Comparison of ENCODE assay signal across 18 cellular contexts in genomic region chr4:185145572-185145971, GRCh38. TPM values are rescaled to one million over a fixed set of nuclear protein-coding genes. Genes with fewer than 3 reads are reported as not detected.
DNase-seq lines count a peak whose midpoint lies in the region; ATAC-seq and TF ChIP-seq lines count a peak whose summit lies in the region.
"Had no signal": no experiment of that assay in that cellular context is flagged by ENCODE, and none has a peak within 500 bp of the region (broad histone marks: within the 10 kb centered on the region; RNA-seq: fewer than 3 reads in every experiment).

No MANE protein-coding gene starts in this region.

- no peak for TF ChIP-seq RAD21 in SK-N-SH (IDR thresholded peaks at IDR 0.05; ENCODE audit: low read length)

- TF ChIP-seq EP300 in SK-N-SH (IDR thresholded peaks at IDR 0.05; ENCODE audit: borderline replicate concordance in 1 of 2, low read depth in 1 of 2, low read length in 1 of 2) (no peak), transverse colon (IDR thresholded peaks at IDR 0.05; ENCODE audit: low read depth) (no peak)

- POLR2A ChIA-PET in SK-N-SH (lab: Yijun Ruan, JAX), result no interaction called here

- TF ChIP-seq CTCF in SK-N-SH (IDR thresholded peaks at IDR 0.05), result no peak
- TF ChIP-seq CTCF in heart left ventricle (IDR thresholded peaks at IDR 0.05), result no peak
- TF ChIP-seq CTCF in neural progenitor cell (IDR thresholded peaks at IDR 0.05), result no peak
- no peak for TF ChIP-seq CTCF in transverse colon (IDR thresholded peaks at IDR 0.05)

- H3K9ac ChIP-seq in SK-N-SH (no peak overlapping the region), neural progenitor cell (no peak overlapping the region)

- H3K79me2 ChIP-seq in SK-N-SH (ENCODE audit: insufficient read depth), result peaks cover 24% of the 10 kb centered on the region; the same call in 1 of the 2 replicates
- H3K79me2 ChIP-seq in neural progenitor cell (ENCODE audit: low read depth), result peaks cover 15% of the 10 kb centered on the region

- H3K9me3 Mint-ChIP-seq in neural progenitor cell, result no peaks in the 10 kb centered on the region
- H3K9me3 Mint-ChIP-seq: activated CD4-positive, alpha-beta T cell treated with anti-CD3 and anti-CD28 coated beads, Interleukin-2, amount 10 ng/mL, durations not matched to agents 7 days and 5 days; activated naive CD8-positive, alpha-beta T cell treated with anti-CD3 and anti-CD28 coated beads, Interleukin-2, amount 10 ng/mL, durations not matched to agents 7 days and 5 days; activated T-cell treated with anti-CD3 and anti-CD28 coated beads, Interleukin-2, amount 50 U/mL, for 24 hours; HFFc6; memory B cell had no signal

- H3K4me1 Mint-ChIP-seq in neural progenitor cell, result peaks cover 19% of the 10 kb centered on the region

- H3K27ac Mint-ChIP-seq in neural progenitor cell, result no peak overlapping the region
- H3K27ac Mint-ChIP-seq: activated CD4-positive, alpha-beta T cell treated with anti-CD3 and anti-CD28 coated beads, Interleukin-2, amount 10 ng/mL, durations not matched to agents 7 days and 5 days; activated naive CD8-positive, alpha-beta T cell treated with anti-CD3 and anti-CD28 coated beads, Interleukin-2, amount 10 ng/mL, durations not matched to agents 7 days and 5 days; activated T-cell treated with anti-CD3 and anti-CD28 coated beads, Interleukin-2, amount 50 U/mL, for 24 hours; HFFc6; memory B cell had no signal

- TF ChIP-seq POLR2A in heart left ventricle (IDR thresholded peaks at IDR 0.05), result peak in 1 of 2 donors; percentile 53
- no peak for TF ChIP-seq POLR2A in transverse colon (IDR thresholded peaks at IDR 0.05)

- peaks cover 4% of the 10 kb centered on the region for H3K27me3 Mint-ChIP-seq in neural progenitor cell (ENCODE audit: insufficient read depth, low read depth)
- H3K27me3 Mint-ChIP-seq: memory B cell had no signal

- H3K4me1 ChIP-seq in SK-N-SH (ENCODE audit: control insufficient read depth in 1 of 2, insufficient read depth in 2 of 2, low read depth in 1 of 2, low read length in 1 of 2), result peaks cover 0 to 29% of the 10 kb centered on the region in 2 experiments; a peak in 2 of 4 replicates
- peaks cover 0 to 53% (median 22%) of the 10 kb centered on the region in 12 donors for H3K4me1 ChIP-seq in heart left ventricle
- peaks cover 15% of the 10 kb centered on the region for H3K4me1 ChIP-seq in neural progenitor cell
- H3K4me1 ChIP-seq in transverse colon, result peaks cover 8 to 30% (median 19%) of the 10 kb centered on the region in 4 donors

- no peak for ATAC-seq in SK-N-SH treated with all-trans-retinoic acid at 6 μM for 48 hours
- peak; percentile 25 to 59 (median 30) for ATAC-seq in heart left ventricle
- ATAC-seq in HG02870 (IDR thresholded peaks at IDR 0.05; ENCODE audit: unreplicated experiment), result no peak
- ATAC-seq in GM21576 (IDR thresholded peaks at IDR 0.05; ENCODE audit: unreplicated experiment), result no peak

- H3K4me2 ChIP-seq in SK-N-SH (peak overlapping the region; percentile 7; the same call in 1 of the 2 replicates), neural progenitor cell (no peak overlapping the region)

- H3K27me3 ChIP-seq in SK-N-SH (ENCODE audit: insufficient read depth) (no peaks in the 10 kb centered on the region), heart left ventricle (peaks cover 0 to 15% (median 0%) of the 10 kb centered on the region in 9 donors), neural progenitor cell (peaks cover 7% of the 10 kb centered on the region), transverse colon (no peaks in the 10 kb centered on the region)

- no peak overlapping the region for H2AFZ ChIP-seq in SK-N-SH (ENCODE audit: low read depth)
- no peak overlapping the region for H2AFZ ChIP-seq in neural progenitor cell (replicated peaks)

- DNase-seq in SK-N-SH, result no peak
- DNase-seq in heart left ventricle, result peak; percentile 69 to 87 (median 81)
- no peak for DNase-seq in neural progenitor cell (ENCODE audit: low spot score)
- no peak for DNase-seq in transverse colon
- DNase-seq in DMS153 treated with DMSO at 0.1 percent for 48 hours (lab: John Stamatoyannopoulos, UW; ENCODE audit: unreplicated experiment), result no peak
- DNase-seq: activated CD4-positive, alpha-beta T cell treated with anti-CD3 and anti-CD28 coated beads, Interleukin-2, amount 10 ng/mL, durations not matched to agents 7 days and 5 days; activated naive CD8-positive, alpha-beta T cell treated with anti-CD3 and anti-CD28 coated beads, Interleukin-2, amount 10 ng/mL, durations not matched to agents 7 days and 5 days; activated T-cell treated with anti-CD3 and anti-CD28 coated beads, Interleukin-2, amount 50 U/mL, for 24 hours; HFFc6; NCI-H1694; NCI-H446; small intestine; stimulated activated CD4-positive, alpha-beta T cell treated with anti-CD3 and anti-CD28 coated beads, Interleukin-4, amount 100 ng/mL, for 4 hours had no signal

- 83% methylated on average over 9 of the region's 13 CpGs for WGBS in SK-N-SH (ENCODE audit: low lambda C conversion rate)
- 33 to 69% (median 49%) methylated on average over 10 to 13 of the region's 13 CpGs for WGBS in heart left ventricle, 4 donors
- 88 to 100% methylated on average over 2 to 13 of the region's 13 CpGs for WGBS in transverse colon (ENCODE audit: low coverage in 1 of 2), 2 donors

- peaks cover 4% of the 10 kb centered on the region for H3F3A ChIP-seq in SK-N-SH (replicated peaks; ENCODE audit: insufficient read depth)
- H3F3A ChIP-seq in neural progenitor cell (ENCODE audit: low read depth), result peaks cover 25% of the 10 kb centered on the region

- no peak overlapping the region for H3K27ac ChIP-seq in SK-N-SH (ENCODE audit: low read depth in 2 of 2, low read length in 1 of 2)
- H3K27ac ChIP-seq in heart left ventricle, result peak overlapping the region; percentile 77 to 97 (median 88)
- no peak overlapping the region for H3K27ac ChIP-seq in neural progenitor cell
- H3K27ac ChIP-seq in transverse colon, result peak overlapping the region; percentile 82 to 92 (median 87)
- H3K27ac ChIP-seq: 22Rv1 had no signal

- H3K4me3 Mint-ChIP-seq in neural progenitor cell, result peak overlapping the region; percentile 75
- H3K4me3 Mint-ChIP-seq: activated CD4-positive, alpha-beta T cell treated with anti-CD3 and anti-CD28 coated beads, Interleukin-2, amount 10 ng/mL, durations not matched to agents 7 days and 5 days; activated naive CD8-positive, alpha-beta T cell treated with anti-CD3 and anti-CD28 coated beads, Interleukin-2, amount 10 ng/mL, durations not matched to agents 7 days and 5 days; activated T-cell treated with anti-CD3 and anti-CD28 coated beads, Interleukin-2, amount 50 U/mL, for 24 hours; HFFc6 had no signal

- peaks cover 12% of the 10 kb centered on the region for H3K36me3 Mint-ChIP-seq in neural progenitor cell
- H3K36me3 Mint-ChIP-seq: memory B cell had no signal

- no peaks in the 10 kb centered on the region for H3K9me2 ChIP-seq in SK-N-SH

- H3K9me3 ChIP-seq in SK-N-SH (no peaks in the 10 kb centered on the region), heart left ventricle (no peaks in the 10 kb centered on the region), neural progenitor cell (ENCODE audit: low read depth) (no peaks in the 10 kb centered on the region), transverse colon (no peaks in the 10 kb centered on the region)

- H4K20me1 ChIP-seq in SK-N-SH (ENCODE audit: insufficient read depth) (no peaks in the 10 kb centered on the region), neural progenitor cell (ENCODE audit: low read depth) (peaks cover 29% of the 10 kb centered on the region)

- intact Hi-C loops in heart left ventricle (cut with DNase I) (loop anchor here in 4 of 10 donors (5.0 to 10.0 kb wide), 2 partner anchors 37 to 321 kb away; partner anchors contain the start of gene ACSL1 (in 2 of the 4)), transverse colon (cut with DNase I; ENCODE audit: low total_unique reads) (no loop called here)

- H3K36me3 ChIP-seq in SK-N-SH (replicated peaks in 1 of 2; ENCODE audit: control insufficient read depth in 1 of 2, insufficient read depth in 2 of 2, low read length in 1 of 2) (peaks cover 9 to 21% of the 10 kb centered on the region in 2 experiments), heart left ventricle (peaks cover 0 to 46% (median 20%) of the 10 kb centered on the region in 9 donors), neural progenitor cell (peaks cover 6% of the 10 kb centered on the region), transverse colon (peaks cover 0 to 8% (median 0%) of the 10 kb centered on the region in 4 donors)

- no peak overlapping the region for H3K4me3 ChIP-seq in SK-N-SH (ENCODE audit: low read depth in 2 of 2, low read length in 1 of 2)
- peak overlapping the region; percentile 43 to 89 (median 74) for H3K4me3 ChIP-seq in heart left ventricle
- H3K4me3 ChIP-seq in neural progenitor cell, result no peak overlapping the region
- H3K4me3 ChIP-seq in transverse colon, result no peak overlapping the region

- in situ Hi-C loops in transverse colon (cut with MboI; ENCODE audit: low pct_ligation_motif_present in 1 of 4, low pct_unique_long_range_greater_than_20kb in 1 of 4, low sequenced_read_pairs in 3 of 4), result no loop called here

- CTCF ChIA-PET in SK-N-SH (lab: Yijun Ruan, JAX), result interaction anchor here (0.9 to 2.0 kb wide), 5 partner anchors 10 to 893 kb away, joined by 3 to 12 read pairs (median 4); no protein-coding TSS in a partner anchor

TF ChIP-seq in SK-N-SH treated with all-trans-retinoic acid at 6 μM for 48 hours, 23 proteins besides CTCF, POLR2A, EP300 and RAD21 (continues in another document):
- TF ChIP-seq ZNF70 (CRISPR knock-in tag; IDR thresholded peaks at IDR 0.05), result no peak
- no peak for TF ChIP-seq ESRRG (CRISPR knock-in tag; IDR thresholded peaks at IDR 0.05)

RNA-seq across cellular contexts. Expression of gene SLC25A4, which starts 2.5 kb away (rescaled TPM):
- polyA plus RNA-seq in SK-N-SH (2012; rRNA removed) (36.2 and 40.5 TPM in 2 replicates), heart left ventricle (1,000 to 10,000 TPM in 1 of 2 donors, 100 to 1,000 TPM in 1; 935 to 1,170 TPM)
- polyA plus RNA-seq in SK-N-SH (2012; cell fraction: cytosol; rRNA removed), result 35.0 and 37.8 TPM in 2 replicates
- 54.9 and 60.3 TPM in 2 replicates for polyA plus RNA-seq in SK-N-SH (2012; cell fraction: nucleus; rRNA removed)
- total RNA-seq in heart left ventricle (1,000 to 10,000 TPM in 8 of 9 donors, 100 to 1,000 TPM in 1; 878 to 2,214 (median 1,547) TPM), neural progenitor cell (ENCODE audit: low replicate concordance) (14.7 and 21.2 TPM in 2 replicates), transverse colon (10 to 100 TPM; 20.9 to 57.6 (median 25.8) TPM)

RNA-seq across cellular contexts. Expression of gene CFAP97, which starts 58.2 kb away (rescaled TPM):
- polyA plus RNA-seq in SK-N-SH (2012; rRNA removed), result 10.6 and 14.1 TPM in 2 replicates
- 18.9 and 23.0 TPM in 2 replicates for polyA plus RNA-seq in SK-N-SH (2012; cell fraction: cytosol; rRNA removed)
- 5.7 and 11.4 TPM in 2 replicates for polyA plus RNA-seq in SK-N-SH (2012; cell fraction: nucleus; rRNA removed)
- total RNA-seq in heart left ventricle, result 10 to 100 TPM in 8 of 9 donors, 1 to 10 TPM in 1; 9.7 to 22.7 (median 14.5) TPM
- 1 to 10 TPM; 2.0 to 7.5 TPM for polyA plus RNA-seq in heart left ventricle
- 45.6 and 78.6 TPM in 2 replicates for total RNA-seq in neural progenitor cell (ENCODE audit: low replicate concordance)
- 10 to 100 TPM in 2 of 4 donors, 1 to 10 TPM in 2; 4.6 to 17.1 (median 9.3) TPM for total RNA-seq in transverse colon

Comparison
In these comparisons a context has a peak if more than half of its experiments do, and no peak if none do; other contexts are left out.
1. DNase-seq: peak in heart left ventricle (5 of 5); none in SK-N-SH (single experiment), neural progenitor cell (single experiment), transverse colon (single experiment) and DMS153 treated with DMSO at 0.1 percent for 48 hours (single experiment).
2. H3K27ac ChIP-seq: peak in heart left ventricle (12 of 12) and transverse colon (4 of 4); none in SK-N-SH (0 of 2) and neural progenitor cell (single experiment).
3. H3K4me3 ChIP-seq: peak in heart left ventricle (12 of 12); none in SK-N-SH (0 of 2), neural progenitor cell (single experiment) and transverse colon (0 of 4).
4. ATAC-seq: peak in heart left ventricle (4 of 4); none in SK-N-SH treated with all-trans-retinoic acid at 6 μM for 48 hours (single experiment), HG02870 (single experiment) and GM21576 (single experiment).
5. RNA of gene SLC25A4, which starts 2.5 kb away (total RNA-seq): 878 to 2,214 TPM in heart left ventricle; 20.9 to 57.6 TPM in transverse colon and 14.7 to 21.2 TPM in neural progenitor cell; every median in the first group is over 10 times any median in the second.